ENCODE assay signal across 8 cellular contexts in genomic region chr12:46383654-46384450, GRCh38. TPM values are rescaled to one million over a fixed set of nuclear protein-coding genes. Genes with fewer than 3 reads are reported as not detected.
DNase-seq lines count a peak whose midpoint lies in the region; ATAC-seq and TF ChIP-seq lines count a peak whose summit lies in the region.

No MANE protein-coding gene starts in this region.

- H3K79me2 ChIP-seq in OCI-LY1 (ENCODE audit: insufficient read depth, low read length), result no peaks in the 10 kb centered on the region

- H3K27ac ChIP-seq in OCI-LY1 (ENCODE audit: low read depth, low read length, poor library complexity, severe bottlenecking), result peak overlapping the region; percentile 42

- H3K27ac Mint-ChIP-seq in nephron, result peak overlapping the region; percentile 97 to 100 (median 98)
- peak overlapping the region; percentile 86 for H3K27ac Mint-ChIP-seq in stimulated activated naive CD8-positive, alpha-beta T cell treated with anti-CD3 and anti-CD28 coated beads, Interleukin-15, Interleukin-2, amounts not matched to agents 100 ng/mL and 50 ng/mL, for 24 hours

- ATAC-seq in GM19025 (IDR thresholded peaks at IDR 0.05; ENCODE audit: low read depth, unreplicated experiment) (peak; percentile 38), HG03342 (IDR thresholded peaks at IDR 0.05; ENCODE audit: unreplicated experiment) (peak; percentile 35)

- peaks cover 45% of the 10 kb centered on the region for H3K4me1 Mint-ChIP-seq in nephron
- peaks cover 62% of the 10 kb centered on the region for H3K4me1 Mint-ChIP-seq in stimulated activated naive CD8-positive, alpha-beta T cell treated with anti-CD3 and anti-CD28 coated beads, Interleukin-15, Interleukin-2, amounts not matched to agents 100 ng/mL and 50 ng/mL, for 24 hours (ENCODE audit: low read depth)

- H3K36me3 ChIP-seq in BE2C (no peaks in the 10 kb centered on the region), OCI-LY1 (ENCODE audit: insufficient read depth, low read length) (no peaks in the 10 kb centered on the region)

- H3K27me3 Mint-ChIP-seq in nephron (ENCODE audit: low read depth), result peaks cover 1% of the 10 kb centered on the region
- H3K27me3 Mint-ChIP-seq in stimulated activated naive CD8-positive, alpha-beta T cell treated with anti-CD3 and anti-CD28 coated beads, Interleukin-15, Interleukin-2, amounts not matched to agents 100 ng/mL and 50 ng/mL, for 24 hours, result no peaks in the 10 kb centered on the region

- H3K27me3 ChIP-seq in BE2C (no peaks in the 10 kb centered on the region), OCI-LY1 (ENCODE audit: insufficient read depth, low read length) (no peaks in the 10 kb centered on the region)

- H3K9me3 ChIP-seq in BE2C (no peaks in the 10 kb centered on the region), OCI-LY1 (ENCODE audit: low read length) (no peaks in the 10 kb centered on the region)

- no peaks in the 10 kb centered on the region for H3K9me2 ChIP-seq in OCI-LY1 (ENCODE audit: low read depth, low read length)

- H4K20me1 ChIP-seq in OCI-LY1 (ENCODE audit: insufficient read depth, low read length), result no peaks in the 10 kb centered on the region

- H3K4me3 ChIP-seq in BE2C (ENCODE audit: low read depth, low read length), result peak overlapping the region; percentile 84
- peak overlapping the region; percentile 80 for H3K4me3 ChIP-seq in OCI-LY1 (ENCODE audit: low read depth, low read length, poor library complexity, severe bottlenecking)

- H3K4me3 Mint-ChIP-seq in nephron, result peak overlapping the region; percentile 85 to 90 (median 86)
- peak overlapping the region; percentile 80 for H3K4me3 Mint-ChIP-seq in stimulated activated naive CD8-positive, alpha-beta T cell treated with anti-CD3 and anti-CD28 coated beads, Interleukin-15, Interleukin-2, amounts not matched to agents 100 ng/mL and 50 ng/mL, for 24 hours

- no peaks in the 10 kb centered on the region for H3K36me3 Mint-ChIP-seq in nephron (ENCODE audit: low read depth)
- H3K36me3 Mint-ChIP-seq in stimulated activated naive CD8-positive, alpha-beta T cell treated with anti-CD3 and anti-CD28 coated beads, Interleukin-15, Interleukin-2, amounts not matched to agents 100 ng/mL and 50 ng/mL, for 24 hours (ENCODE audit: low read depth), result peaks cover under 1% of the 10 kb centered on the region

- H3F3A ChIP-seq in OCI-LY1 (ENCODE audit: insufficient read depth, low read length), result peaks cover 8% of the 10 kb centered on the region; the same call in 1 of the 2 replicates

- H3K4me1 ChIP-seq in BE2C, result peaks cover 19% of the 10 kb centered on the region
- peaks cover 57% of the 10 kb centered on the region for H3K4me1 ChIP-seq in OCI-LY1 (ENCODE audit: insufficient read depth, low read length, severe bottlenecking)

- DNase-seq in BE2C (peak; percentile 71), activated T-helper 1 cell treated with Interleukin-2 at 50 U/mL for 16 hours (ENCODE audit: low read depth) (peak; percentile 60), fibroblast of gingiva (ENCODE audit: low read depth) (peak; percentile 98)

- peak overlapping the region; percentile 80 for H3K4me2 ChIP-seq in OCI-LY1 (ENCODE audit: low read length)

- peaks cover 4% of the 10 kb centered on the region for H3K9me3 Mint-ChIP-seq in nephron
- H3K9me3 Mint-ChIP-seq in stimulated activated naive CD8-positive, alpha-beta T cell treated with anti-CD3 and anti-CD28 coated beads, Interleukin-15, Interleukin-2, amounts not matched to agents 100 ng/mL and 50 ng/mL, for 24 hours, result no peaks in the 10 kb centered on the region

- peak overlapping the region; percentile 84 for H3K9ac ChIP-seq in OCI-LY1 (ENCODE audit: low read length)

- TF ChIP-seq CTCF in BE2C (IDR thresholded peaks at IDR 0.05; ENCODE audit: low read depth, low read length) (no peak), OCI-LY1 (IDR thresholded peaks at IDR 0.05; ENCODE audit: low read length) (no peak), nephron (IDR thresholded peaks at IDR 0.05; ENCODE audit: unreplicated experiment in 3 of 3) (no peak)

- no peak overlapping the region for H2AFZ ChIP-seq in OCI-LY1 (ENCODE audit: low read length)

RNA-seq across cellular contexts. Expression of gene SLC38A2, which starts 11.3 kb away (rescaled TPM):
- polyA plus RNA-seq in BE2C (2012; ENCODE audit: insufficient read depth, insufficient read length, low read depth), result 70.7 TPM

Comparison
In these comparisons a context has a peak if more than half of its experiments do, and no peak if none do; other contexts are left out.
1. Peak in every context shown above with its lines: DNase-seq, ATAC-seq, H3K4me3 ChIP-seq and H3K27ac ChIP-seq.